ENCODE assay signal across 1 cellular context in genomic region chr2:26495705-26496271, GRCh38.
A peak's percentile ranks its signal among the peaks of the same experiment; 100 is the strongest.
TF ChIP-seq lines count a peak whose summit lies in the region.

No MANE protein-coding gene starts in this region.

TF ChIP-seq in H1, 55 proteins besides CTCF, POLR2A, EP300 and RAD21 (continued from another document):
- TF ChIP-seq TEAD4 (IDR thresholded peaks at IDR 0.05; ENCODE audit: low read depth, low read length): 0 out of 2 replicates have a peak, but pooled peaks have one; percentile 35
TF ChIP-seq in H1: peak in this region for 1.
